1 cellular context compared by ENCODE assay signal in genomic region chr16:57185446-57185944, GRCh38.
TF ChIP-seq lines count a peak whose summit lies in the region.

No MANE protein-coding gene starts in this region.

TF ChIP-seq in K562, 482 proteins besides CTCF, POLR2A, EP300 and RAD21 (continued from another document and continues in another):
- TF ChIP-seq HCFC1 (IDR thresholded peaks at IDR 0.05; ENCODE audit: low read depth, low read length) (no peak), ETV1 (tag; conservative IDR thresholded peaks at IDR 0.05; ENCODE audit: low read depth) (no peak), OTX1 (CRISPR knock-in tag; IDR thresholded peaks at IDR 0.05) (no peak), KLF1 (tag; IDR thresholded peaks at IDR 0.05) (peak; percentile 25; the same call in 1 of the 2 replicates), KAT7 (CRISPR knock-in tag; IDR thresholded peaks at IDR 0.05; ENCODE audit: borderline replicate concordance) (no peak; the same call in 1 of the 2 replicates), FUS (optimal IDR thresholded peaks at IDR 0.05; ENCODE audit: low read depth, low read length) (no peak), FOXA3 (CRISPR knock-in tag; conservative IDR thresholded peaks at IDR 0.05 in 1 of 2, IDR thresholded peaks at IDR 0.05 in 1 of 2) (no peak), ZNF253 (CRISPR knock-in tag; conservative IDR thresholded peaks at IDR 0.05) (no peak), TCF7 (IDR thresholded peaks at IDR 0.05; ENCODE audit: borderline replicate concordance) (no peak), PBX2 (CRISPR knock-in tag; IDR thresholded peaks at IDR 0.05; ENCODE audit: low read depth) (no peak), PBX2 (tag; conservative IDR thresholded peaks at IDR 0.05; ENCODE audit: low read depth) (no peak), ZNF384 (IDR thresholded peaks at IDR 0.05; ENCODE audit: low read depth, low read length) (no peak), RFX5 (IDR thresholded peaks at IDR 0.05; ENCODE audit: low read depth, low read length) (no peak), PHF21A (IDR thresholded peaks at IDR 0.05; ENCODE audit: borderline replicate concordance, low read depth) (no peak), ZNF175 (CRISPR knock-in tag; IDR thresholded peaks at IDR 0.05; ENCODE audit: low read depth) (no peak), HBP1 (CRISPR knock-in tag; IDR thresholded peaks at IDR 0.05) (no peak), GABPB2 (CRISPR knock-in tag; conservative IDR thresholded peaks at IDR 0.05) (no peak), THRA (IDR thresholded peaks at IDR 0.05) (no peak), XRCC5 (IDR thresholded peaks at IDR 0.05; ENCODE audit: low read depth, low read length) (no peak), ETS2 (tag; IDR thresholded peaks at IDR 0.05; ENCODE audit: borderline replicate concordance, poor library complexity, severe bottlenecking) (no peak), IRF1 (CRISPR knock-in tag; IDR thresholded peaks at IDR 0.05; ENCODE audit: borderline replicate concordance) (no peak), GTF3C2 (IDR thresholded peaks at IDR 0.05; ENCODE audit: borderline replicate concordance, extremely low read depth, insufficient read length) (no peak), FOXP4 (CRISPR knock-in tag; IDR thresholded peaks at IDR 0.05; ENCODE audit: borderline replicate concordance) (no peak), ATF7 (IDR thresholded peaks at IDR 0.05) (no peak), ZBTB34 (CRISPR knock-in tag; IDR thresholded peaks at IDR 0.05) (no peak), ZNF696 (CRISPR knock-in tag; conservative IDR thresholded peaks at IDR 0.05) (no peak), MYC (IDR thresholded peaks at IDR 0.05; ENCODE audit: low read depth, low read length) (peak; percentile 27), MYC (CRISPR knock-in tag; IDR thresholded peaks at IDR 0.05; ENCODE audit: borderline replicate concordance, low read depth) (no peak), SMAD2 (IDR thresholded peaks at IDR 0.05; ENCODE audit: low read depth, low read length) (no peak), SIRT6 (IDR thresholded peaks at IDR 0.05; ENCODE audit: low read depth, low read length) (no peak), ZNF165 (CRISPR knock-in tag; IDR thresholded peaks at IDR 0.05; ENCODE audit: borderline replicate concordance) (no peak), ZNF408 (CRISPR knock-in tag; IDR thresholded peaks at IDR 0.05; ENCODE audit: low read depth) (no peak), CREM (IDR thresholded peaks at IDR 0.05; ENCODE audit: low read depth) (no peak), ZBTB7A (IDR thresholded peaks at IDR 0.05; ENCODE audit: borderline replicate concordance, control insufficient read depth, low read depth, low read length) (no peak), TBP (optimal IDR thresholded peaks at IDR 0.05; ENCODE audit: low read depth, low read length) (no peak), HDAC1 (IDR thresholded peaks at IDR 0.05) (peak in 1 of 2 experiments; percentile 74; a peak in 2 of 4 replicates), CBFA2T2 (conservative IDR thresholded peaks at IDR 0.05) (no peak), IRF9 (tag; IDR thresholded peaks at IDR 0.05) (no peak), RBFOX2 (IDR thresholded peaks at IDR 0.05; ENCODE audit: low read depth, low read length) (peak; percentile 77), WHSC1 (IDR thresholded peaks at IDR 0.05; ENCODE audit: low read length) (no peak), SMARCB1 (IDR thresholded peaks at IDR 0.05; ENCODE audit: insufficient read length, low read depth) (no peak), ARHGAP35 (IDR thresholded peaks at IDR 0.05; ENCODE audit: partially characterized antibody) (no peak), NFIC (IDR thresholded peaks at IDR 0.05) (peak; percentile 87), ZNF77 (CRISPR knock-in tag; IDR thresholded peaks at IDR 0.05) (no peak), CHD2 (IDR thresholded peaks at IDR 0.05; ENCODE audit: low read depth, low read length) (no peak), NFYB (IDR thresholded peaks at IDR 0.05; ENCODE audit: extremely low read depth, insufficient read length) (no peak), THRB (CRISPR knock-in tag; conservative IDR thresholded peaks at IDR 0.05) (no peak), EWSR1 (IDR thresholded peaks at IDR 0.05; ENCODE audit: borderline replicate concordance, low read depth, partially characterized antibody) (no peak), FOXP1 (CRISPR knock-in tag; IDR thresholded peaks at IDR 0.05) (no peak), CTCFL (IDR thresholded peaks at IDR 0.05; ENCODE audit: borderline replicate concordance, insufficient read depth, low read depth, low read length, poor library complexity, severe bottlenecking) (no peak)
